ENCODE assay signal across 9 cellular contexts in the genomic region with DNA sequence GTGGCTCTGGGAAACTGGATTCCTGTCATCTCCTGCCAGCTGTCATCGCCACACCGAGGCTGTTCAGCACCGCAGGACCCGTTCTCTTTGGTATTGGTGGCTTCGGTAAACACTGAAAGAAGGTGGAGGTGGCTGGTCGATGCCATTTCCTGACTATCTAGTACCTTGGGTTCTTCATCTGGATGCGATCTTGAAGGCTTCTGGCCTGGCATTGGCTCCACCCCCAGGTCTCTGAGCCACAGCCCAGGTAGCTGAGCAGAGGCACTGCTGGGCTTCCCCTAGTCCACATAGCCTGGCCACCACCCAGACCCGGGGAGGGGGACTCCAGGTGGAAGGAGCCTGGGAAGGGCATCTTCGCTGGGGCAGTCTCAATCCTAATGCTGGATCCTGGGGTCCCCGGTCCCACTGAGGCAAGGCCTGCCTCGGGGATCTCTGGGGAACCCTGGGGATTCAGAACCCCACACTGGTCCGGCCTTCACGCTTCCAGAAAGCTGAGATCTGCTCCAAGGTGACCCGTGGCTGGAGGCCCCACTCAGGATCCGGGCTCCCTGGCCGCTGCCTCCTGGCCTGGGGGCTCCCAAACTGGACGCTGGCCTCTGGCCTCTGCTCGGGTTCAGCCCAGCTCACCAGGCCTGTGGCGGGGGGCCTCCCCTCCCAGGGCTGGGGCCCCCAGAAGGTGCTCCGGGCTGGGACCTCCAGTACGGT. TPM values are rescaled to one million over a fixed set of nuclear protein-coding genes. Genes with fewer than 3 reads are reported as not detected.
DNase-seq lines count a peak whose midpoint lies in the region; ATAC-seq and TF ChIP-seq lines count a peak whose summit lies in the region.
"Had no signal": no experiment of that assay in that cellular context is flagged by ENCODE, and none has a peak within 500 bp of the region (broad histone marks: within the 10 kb centered on the region; RNA-seq: fewer than 3 reads in every experiment).

No MANE protein-coding gene starts in this region.

- TF ChIP-seq CTCF in CD14-positive monocyte (IDR thresholded peaks at IDR 0.05) (no peak), WTC11 (IDR thresholded peaks at IDR 0.05) (no peak), prostate gland (IDR thresholded peaks at IDR 0.05) (no peak), ascending aorta (IDR thresholded peaks at IDR 0.05) (no peak)

- H3K36me3 ChIP-seq in prostate gland (no peaks in the 10 kb centered on the region), ascending aorta (no peaks in the 10 kb centered on the region)

- H3K27ac ChIP-seq in prostate gland = peak overlapping the region; percentile 54 to 86
- H3K27ac ChIP-seq in ascending aorta = no peak overlapping the region

- H3K9me3 ChIP-seq in prostate gland (no peaks in the 10 kb centered on the region), ascending aorta (no peaks in the 10 kb centered on the region)

- H3K36me3 Mint-ChIP-seq in CD14-positive monocyte (peaks cover 31 to 41% of the 10 kb centered on the region in 2 donors), WTC11 (peaks cover 31% of the 10 kb centered on the region)
- peaks cover 7 to 31% of the 10 kb centered on the region in 2 donors for H3K36me3 Mint-ChIP-seq in activated naive CD4-positive, alpha-beta T cell treated with anti-CD3 and anti-CD28 coated beads, Interleukin-2, amount 50 U/mL, for 72 hours

- intact Hi-C loops in CD14-positive monocyte (cut with micrococcal nuclease) = loop anchor here (2.0 to 5.0 kb wide), 2 partner anchors 43 to 77 kb away; no protein-coding TSS in a partner anchor
- intact Hi-C loops in prostate gland (cut with DNase I) = no loop called here
- intact Hi-C loops in ascending aorta (cut with DNase I) = no loop called here

- POLR2A ChIA-PET in WTC11 (lab: Charles Lee) = interaction anchor here (0.5 to 0.8 kb wide), 2 partner anchors 34 to 87 kb away, joined by 3 to 5 read pairs; no protein-coding TSS in a partner anchor

- no peak for DNase-seq in CD14-positive monocyte (ENCODE audit: low spot score)
- no peak for DNase-seq in WTC11 (ENCODE audit: low spot score)
- DNase-seq in activated naive CD4-positive, alpha-beta T cell treated with anti-CD3 and anti-CD28 coated beads, Interleukin-2, amount 50 U/mL, for 72 hours (ENCODE audit: low spot score in 2 of 2) = peak; percentile 31 to 65
- DNase-seq in prostate gland (ENCODE audit: low spot score) = peak; percentile 68
- no peak for DNase-seq in ascending aorta (ENCODE audit: low spot score in 2 of 2)
- DNase-seq in NAMALWA (ENCODE audit: low spot score) = no peak
- DNase-seq in NCI-H510A (lab: John Stamatoyannopoulos, UW) = no peak
- no peak for DNase-seq in T1000 (lab: John Stamatoyannopoulos, UW)
- DNase-seq: substantia nigra had no signal

- H3K4me3 ChIP-seq in prostate gland (no peak overlapping the region), ascending aorta (peak overlapping the region in 1 of 2 donors; percentile 2)

- H3K9me3 Mint-ChIP-seq in CD14-positive monocyte (peaks cover 0 to 7% (median 1%) of the 10 kb centered on the region in 7 donors), WTC11 (peaks cover 13% of the 10 kb centered on the region)
- peaks cover 0 to 4% of the 10 kb centered on the region in 2 donors for H3K9me3 Mint-ChIP-seq in activated naive CD4-positive, alpha-beta T cell treated with anti-CD3 and anti-CD28 coated beads, Interleukin-2, amount 50 U/mL, for 72 hours

- peak overlapping the region; percentile 62 to 98 for H3K4me3 Mint-ChIP-seq in CD14-positive monocyte
- no peak overlapping the region for H3K4me3 Mint-ChIP-seq in WTC11

- no peaks in the 10 kb centered on the region for H3K27me3 ChIP-seq in prostate gland (replicated peaks; ENCODE audit: insufficient read depth)
- no peaks in the 10 kb centered on the region for H3K27me3 ChIP-seq in ascending aorta

- H3K27me3 Mint-ChIP-seq in CD14-positive monocyte (ENCODE audit: low read depth in 3 of 3) (peaks cover 0 to 9% (median 3%) of the 10 kb centered on the region in 3 donors), WTC11 (ENCODE audit: low read depth) (peaks cover 6% of the 10 kb centered on the region)

- peaks cover 77% of the 10 kb centered on the region for H3K4me1 Mint-ChIP-seq in CD14-positive monocyte
- H3K4me1 Mint-ChIP-seq in WTC11 = peaks cover 16% of the 10 kb centered on the region

- TF ChIP-seq POLR2A in prostate gland (IDR thresholded peaks at IDR 0.05) = no peak

- WGBS in prostate gland = 51% methylated on average over 13 of the region's 21 CpGs

- peak; percentile 29 for ATAC-seq in WTC11
- peak in 1 of 2 donors; percentile 5 for ATAC-seq in activated naive CD4-positive, alpha-beta T cell treated with anti-CD3 and anti-CD28 coated beads, Interleukin-2, amount 50 U/mL, for 72 hours

- H3K27ac Mint-ChIP-seq in CD14-positive monocyte (peak overlapping the region; percentile 71 to 100 (median 97)), WTC11 (no peak overlapping the region)
- peak overlapping the region; percentile 95 to 98 for H3K27ac Mint-ChIP-seq in activated naive CD4-positive, alpha-beta T cell treated with anti-CD3 and anti-CD28 coated beads, Interleukin-2, amount 50 U/mL, for 72 hours

- CTCF ChIA-PET in WTC11 (lab: Charles Lee) = interaction anchor here (0.9 to 1.3 kb wide), 4 partner anchors 15 to 53 kb away, joined by 3 to 7 read pairs (median 4); partner anchors contain the start of gene KIF22

- H3K4me1 ChIP-seq in prostate gland (replicated peaks) = peaks cover 20% of the 10 kb centered on the region
- no peaks in the 10 kb centered on the region for H3K4me1 ChIP-seq in ascending aorta

TF ChIP-seq in WTC11, 78 proteins besides CTCF, POLR2A, EP300 and RAD21 (continues in another document):
- TF ChIP-seq, protein P1, sequence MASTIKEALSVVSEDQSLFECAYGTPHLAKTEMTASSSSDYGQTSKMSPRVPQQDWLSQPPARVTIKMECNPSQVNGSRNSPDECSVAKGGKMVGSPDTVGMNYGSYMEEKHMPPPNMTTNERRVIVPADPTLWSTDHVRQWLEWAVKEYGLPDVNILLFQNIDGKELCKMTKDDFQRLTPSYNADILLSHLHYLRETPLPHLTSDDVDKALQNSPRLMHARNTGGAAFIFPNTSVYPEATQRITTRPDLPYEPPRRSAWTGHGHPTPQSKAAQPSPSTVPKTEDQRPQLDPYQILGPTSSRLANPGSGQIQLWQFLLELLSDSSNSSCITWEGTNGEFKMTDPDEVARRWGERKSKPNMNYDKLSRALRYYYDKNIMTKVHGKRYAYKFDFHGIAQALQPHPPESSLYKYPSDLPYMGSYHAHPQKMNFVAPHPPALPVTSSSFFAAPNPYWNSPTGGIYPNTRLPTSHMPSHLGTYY (CRISPR knock-in tag; IDR thresholded peaks at IDR 0.05) = 0 out of 2 replicates have a peak, but pooled peaks have one; percentile 25
- TF ChIP-seq, protein P2, sequence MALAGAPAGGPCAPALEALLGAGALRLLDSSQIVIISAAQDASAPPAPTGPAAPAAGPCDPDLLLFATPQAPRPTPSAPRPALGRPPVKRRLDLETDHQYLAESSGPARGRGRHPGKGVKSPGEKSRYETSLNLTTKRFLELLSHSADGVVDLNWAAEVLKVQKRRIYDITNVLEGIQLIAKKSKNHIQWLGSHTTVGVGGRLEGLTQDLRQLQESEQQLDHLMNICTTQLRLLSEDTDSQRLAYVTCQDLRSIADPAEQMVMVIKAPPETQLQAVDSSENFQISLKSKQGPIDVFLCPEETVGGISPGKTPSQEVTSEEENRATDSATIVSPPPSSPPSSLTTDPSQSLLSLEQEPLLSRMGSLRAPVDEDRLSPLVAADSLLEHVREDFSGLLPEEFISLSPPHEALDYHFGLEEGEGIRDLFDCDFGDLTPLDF (CRISPR knock-in tag; IDR thresholded peaks at IDR 0.05) = no peak
- no peak for TF ChIP-seq TEAD1 (CRISPR knock-in tag; IDR thresholded peaks at IDR 0.05)
- TF ChIP-seq MXD4 (CRISPR knock-in tag; IDR thresholded peaks at IDR 0.05; ENCODE audit: borderline replicate concordance) = no peak

RNA-seq across cellular contexts. Expression of gene C16orf54, which starts 1.8 kb away (rescaled TPM):
- polyA plus RNA-seq in CD14-positive monocyte = 10 to 100 TPM; 29.2 to 32.0 TPM
- 0.09 to 0.14 TPM (median 0.11 TPM) in 3 replicates for total RNA-seq in WTC11 (2021)
- total RNA-seq in activated naive CD4-positive, alpha-beta T cell treated with anti-CD3 and anti-CD28 coated beads, Interleukin-2, amount 50 U/mL, for 72 hours = 10 to 100 TPM; 14.0 to 19.5 TPM
- total RNA-seq in prostate gland = 1 to 10 TPM; 1.1 to 1.2 TPM
- 0.21 TPM for total RNA-seq in ascending aorta

RNA-seq across cellular contexts. Expression of gene ZG16, which starts 34.1 kb away (rescaled TPM):
- polyA plus RNA-seq in CD14-positive monocyte = not detected
- not detected in 3 replicates for total RNA-seq in WTC11 (2021)
- not detected for total RNA-seq in activated naive CD4-positive, alpha-beta T cell treated with anti-CD3 and anti-CD28 coated beads, Interleukin-2, amount 50 U/mL, for 72 hours
- not detected for total RNA-seq in prostate gland
- 0.21 TPM for total RNA-seq in ascending aorta

RNA-seq across cellular contexts. Expression of gene KIF22, which starts 46.6 kb away (rescaled TPM):
- 10 to 100 TPM; 22.0 to 28.9 TPM for polyA plus RNA-seq in CD14-positive monocyte
- total RNA-seq in WTC11 (2021) (165 to 182 TPM (median 175 TPM) in 3 replicates), prostate gland (10 to 100 TPM; 58.5 to 89.6 TPM), ascending aorta (28.6 TPM)
- 100 to 1,000 TPM; 151 to 268 TPM for total RNA-seq in activated naive CD4-positive, alpha-beta T cell treated with anti-CD3 and anti-CD28 coated beads, Interleukin-2, amount 50 U/mL, for 72 hours

Comparison
In these comparisons a context has a peak if more than half of its experiments do, and no peak if none do; other contexts are left out.
1. DNase-seq: peak in activated naive CD4-positive, alpha-beta T cell treated with anti-CD3 and anti-CD28 coated beads, Interleukin-2, amount 50 U/mL, for 72 hours (2 of 2) and prostate gland (single experiment); none in CD14-positive monocyte (single experiment), WTC11 (single experiment), ascending aorta (0 of 2), NAMALWA (single experiment), NCI-H510A (single experiment) and T1000 (single experiment).
2. H3K27ac ChIP-seq: peak in prostate gland (2 of 2); none in ascending aorta (0 of 2).
3. RNA of gene C16orf54, which starts 1.8 kb away (total RNA-seq): 14.0 to 19.5 TPM in activated naive CD4-positive, alpha-beta T cell treated with anti-CD3 and anti-CD28 coated beads, Interleukin-2, amount 50 U/mL, for 72 hours; 1.1 to 1.2 TPM in prostate gland, 0.21 TPM in ascending aorta (single experiment) and 0.09 to 0.14 TPM in WTC11; every median in the first group is over 4 times any median in the second.
4. intact Hi-C loops: an anchor here in CD14-positive monocyte (2.0 to 5.0 kb wide); none called in prostate gland and ascending aorta.